1 cellular context compared by ENCODE assay signal in the genomic region with DNA sequence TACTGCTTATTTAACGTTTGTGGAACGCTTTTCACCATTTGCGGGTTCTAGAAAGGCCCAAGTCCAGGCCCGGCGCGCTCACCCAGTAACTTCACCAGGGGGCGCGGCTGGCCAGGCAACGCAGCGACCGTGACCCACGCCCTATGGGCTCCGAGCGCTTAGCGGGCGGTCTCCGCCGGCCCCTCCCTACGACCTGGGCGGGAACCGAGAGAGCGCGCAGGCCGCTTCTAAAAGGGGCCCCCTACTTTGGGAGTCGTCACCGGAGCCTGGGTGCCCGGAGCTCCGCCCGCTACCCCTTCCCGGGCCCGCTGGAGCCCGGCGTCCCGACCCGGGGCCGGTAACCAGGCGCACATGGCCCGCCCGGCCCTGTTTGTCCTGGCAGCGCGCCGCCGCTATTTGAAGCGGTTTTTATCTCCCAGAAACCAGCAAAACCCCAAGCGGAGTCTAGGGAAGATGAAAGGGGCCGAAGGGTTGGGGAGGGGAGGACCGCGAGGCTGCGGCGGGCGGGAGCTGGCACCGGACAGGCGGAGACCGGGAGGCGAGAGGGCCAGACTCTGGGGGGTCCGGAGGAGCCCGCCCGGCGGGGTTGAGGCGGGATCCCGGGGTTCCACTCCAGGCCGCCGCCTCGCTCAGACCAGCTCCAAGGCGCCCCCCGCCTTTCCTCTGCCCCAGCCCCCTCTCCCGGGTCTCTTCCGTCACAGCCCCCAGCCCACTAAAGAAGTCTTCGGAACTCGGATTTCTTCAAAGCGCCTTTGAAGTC.
TF ChIP-seq lines count a peak whose summit lies in the region.

No MANE protein-coding gene starts in this region.

TF ChIP-seq in liver, 16 proteins besides CTCF, POLR2A, EP300 and RAD21 (continued from another document):
- TF ChIP-seq REST (IDR thresholded peaks at IDR 0.05): peak; percentile 45
- no peak for TF ChIP-seq FOXA2 (IDR thresholded peaks at IDR 0.05)
- no peak for TF ChIP-seq FOXA1 (IDR thresholded peaks at IDR 0.05)
- TF ChIP-seq SP1 (IDR thresholded peaks at IDR 0.05): peak; percentile 94
- peak; percentile 58 to 75 for TF ChIP-seq HNF4A (conservative IDR thresholded peaks at IDR 0.05)
